In the genomic region with DNA sequence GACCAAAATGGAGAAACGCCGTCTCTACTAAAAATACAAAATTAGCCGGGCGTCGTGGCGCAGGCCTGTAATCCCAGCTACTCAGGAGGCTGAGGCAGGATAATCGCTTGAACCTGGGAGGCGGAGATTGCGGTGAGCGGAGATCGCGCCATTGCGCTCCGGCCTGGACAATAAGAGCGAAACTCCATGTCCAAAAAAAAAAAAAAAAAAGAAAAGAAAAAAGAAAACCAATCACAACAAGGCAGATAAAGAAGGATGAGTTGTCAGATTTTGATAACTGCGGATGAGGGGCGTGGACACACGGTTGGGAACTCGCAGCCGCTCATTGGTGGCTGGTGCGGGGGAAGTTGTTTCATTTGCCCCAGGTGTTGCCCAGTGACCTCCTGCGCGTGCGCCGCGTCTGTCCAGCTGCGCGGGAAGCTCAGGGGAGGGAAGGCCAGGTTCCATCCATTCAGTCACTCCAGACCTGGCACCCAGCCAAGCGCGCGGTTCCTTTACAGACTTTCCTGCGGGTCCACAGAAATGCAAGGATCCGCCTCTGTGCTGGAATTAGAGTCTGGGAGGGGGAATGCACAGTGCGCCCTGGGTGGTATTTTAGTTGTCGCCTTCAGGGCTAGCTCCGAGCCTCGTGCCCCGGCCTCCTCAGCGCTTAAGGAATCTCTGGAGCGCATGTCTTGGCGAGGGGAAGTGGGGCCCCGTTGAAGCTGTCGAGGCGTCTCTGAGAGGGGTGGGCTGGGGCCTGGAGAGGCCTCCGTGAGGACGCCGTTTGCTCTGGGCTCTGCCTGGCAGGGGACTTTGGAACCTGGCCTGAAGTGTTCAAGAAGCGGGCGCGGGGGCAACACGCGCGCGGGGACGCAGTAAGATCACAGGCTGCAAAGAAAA, we compare ENCODE assay signal across 1 cellular context.
A peak's percentile ranks its signal among the peaks of the same experiment; 100 is the strongest.
TF ChIP-seq lines count a peak whose summit lies in the region.

No MANE protein-coding gene starts in this region.

TF ChIP-seq in HepG2, 621 proteins besides CTCF, POLR2A, EP300 and RAD21 (continued from another document):
- TF ChIP-seq, protein P1, sequence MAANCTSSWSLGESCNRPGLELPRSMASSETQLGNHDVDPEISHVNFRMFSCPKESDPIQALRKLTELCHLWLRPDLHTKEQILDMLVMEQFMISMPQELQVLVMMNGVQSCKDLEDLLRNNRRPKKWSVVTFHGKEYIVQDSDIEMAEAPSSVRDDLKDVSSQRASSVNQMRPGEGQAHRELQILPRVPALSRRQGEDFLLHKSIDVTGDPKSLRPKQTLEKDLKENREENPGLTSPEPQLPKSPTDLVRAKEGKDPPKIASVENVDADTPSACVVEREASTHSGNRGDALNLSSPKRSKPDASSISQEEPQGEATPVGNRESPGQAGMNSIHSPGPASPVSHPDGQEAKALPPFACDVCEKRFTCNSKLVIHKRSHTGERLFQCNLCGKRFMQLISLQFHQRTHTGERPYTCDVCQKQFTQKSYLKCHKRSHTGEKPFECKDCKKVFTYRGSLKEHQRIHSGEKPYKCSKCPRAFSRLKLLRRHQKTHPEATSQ (CRISPR knock-in tag; IDR thresholded peaks at IDR 0.05; ENCODE audit: borderline replicate concordance) = 0 out of 2 replicates have a peak, but pooled peaks have one; percentile 69
- TF ChIP-seq, protein P2, sequence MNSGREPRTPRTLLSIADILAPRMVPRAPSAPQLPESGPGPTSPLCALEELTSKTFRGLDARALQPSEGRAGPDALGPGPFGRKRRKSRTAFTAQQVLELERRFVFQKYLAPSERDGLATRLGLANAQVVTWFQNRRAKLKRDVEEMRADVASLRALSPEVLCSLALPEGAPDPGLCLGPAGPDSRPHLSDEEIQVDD (CRISPR knock-in tag; IDR thresholded peaks at IDR 0.05; ENCODE audit: borderline replicate concordance) = no peak; the same call in 1 of the 2 replicates
- TF ChIP-seq, protein P3, sequence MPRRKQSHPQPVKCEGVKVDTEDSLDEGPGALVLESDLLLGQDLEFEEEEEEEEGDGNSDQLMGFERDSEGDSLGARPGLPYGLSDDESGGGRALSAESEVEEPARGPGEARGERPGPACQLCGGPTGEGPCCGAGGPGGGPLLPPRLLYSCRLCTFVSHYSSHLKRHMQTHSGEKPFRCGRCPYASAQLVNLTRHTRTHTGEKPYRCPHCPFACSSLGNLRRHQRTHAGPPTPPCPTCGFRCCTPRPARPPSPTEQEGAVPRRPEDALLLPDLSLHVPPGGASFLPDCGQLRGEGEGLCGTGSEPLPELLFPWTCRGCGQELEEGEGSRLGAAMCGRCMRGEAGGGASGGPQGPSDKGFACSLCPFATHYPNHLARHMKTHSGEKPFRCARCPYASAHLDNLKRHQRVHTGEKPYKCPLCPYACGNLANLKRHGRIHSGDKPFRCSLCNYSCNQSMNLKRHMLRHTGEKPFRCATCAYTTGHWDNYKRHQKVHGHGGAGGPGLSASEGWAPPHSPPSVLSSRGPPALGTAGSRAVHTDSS (CRISPR knock-in tag; conservative IDR thresholded peaks at IDR 0.05) = no peak
- TF ChIP-seq, protein P4, sequence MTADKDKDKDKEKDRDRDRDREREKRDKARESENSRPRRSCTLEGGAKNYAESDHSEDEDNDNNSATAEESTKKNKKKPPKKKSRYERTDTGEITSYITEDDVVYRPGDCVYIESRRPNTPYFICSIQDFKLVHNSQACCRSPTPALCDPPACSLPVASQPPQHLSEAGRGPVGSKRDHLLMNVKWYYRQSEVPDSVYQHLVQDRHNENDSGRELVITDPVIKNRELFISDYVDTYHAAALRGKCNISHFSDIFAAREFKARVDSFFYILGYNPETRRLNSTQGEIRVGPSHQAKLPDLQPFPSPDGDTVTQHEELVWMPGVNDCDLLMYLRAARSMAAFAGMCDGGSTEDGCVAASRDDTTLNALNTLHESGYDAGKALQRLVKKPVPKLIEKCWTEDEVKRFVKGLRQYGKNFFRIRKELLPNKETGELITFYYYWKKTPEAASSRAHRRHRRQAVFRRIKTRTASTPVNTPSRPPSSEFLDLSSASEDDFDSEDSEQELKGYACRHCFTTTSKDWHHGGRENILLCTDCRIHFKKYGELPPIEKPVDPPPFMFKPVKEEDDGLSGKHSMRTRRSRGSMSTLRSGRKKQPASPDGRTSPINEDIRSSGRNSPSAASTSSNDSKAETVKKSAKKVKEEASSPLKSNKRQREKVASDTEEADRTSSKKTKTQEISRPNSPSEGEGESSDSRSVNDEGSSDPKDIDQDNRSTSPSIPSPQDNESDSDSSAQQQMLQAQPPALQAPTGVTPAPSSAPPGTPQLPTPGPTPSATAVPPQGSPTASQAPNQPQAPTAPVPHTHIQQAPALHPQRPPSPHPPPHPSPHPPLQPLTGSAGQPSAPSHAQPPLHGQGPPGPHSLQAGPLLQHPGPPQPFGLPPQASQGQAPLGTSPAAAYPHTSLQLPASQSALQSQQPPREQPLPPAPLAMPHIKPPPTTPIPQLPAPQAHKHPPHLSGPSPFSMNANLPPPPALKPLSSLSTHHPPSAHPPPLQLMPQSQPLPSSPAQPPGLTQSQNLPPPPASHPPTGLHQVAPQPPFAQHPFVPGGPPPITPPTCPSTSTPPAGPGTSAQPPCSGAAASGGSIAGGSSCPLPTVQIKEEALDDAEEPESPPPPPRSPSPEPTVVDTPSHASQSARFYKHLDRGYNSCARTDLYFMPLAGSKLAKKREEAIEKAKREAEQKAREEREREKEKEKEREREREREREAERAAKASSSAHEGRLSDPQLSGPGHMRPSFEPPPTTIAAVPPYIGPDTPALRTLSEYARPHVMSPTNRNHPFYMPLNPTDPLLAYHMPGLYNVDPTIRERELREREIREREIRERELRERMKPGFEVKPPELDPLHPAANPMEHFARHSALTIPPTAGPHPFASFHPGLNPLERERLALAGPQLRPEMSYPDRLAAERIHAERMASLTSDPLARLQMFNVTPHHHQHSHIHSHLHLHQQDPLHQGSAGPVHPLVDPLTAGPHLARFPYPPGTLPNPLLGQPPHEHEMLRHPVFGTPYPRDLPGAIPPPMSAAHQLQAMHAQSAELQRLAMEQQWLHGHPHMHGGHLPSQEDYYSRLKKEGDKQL (CRISPR knock-in tag; IDR thresholded peaks at IDR 0.05; ENCODE audit: low read depth) = no peak
- TF ChIP-seq REL (CRISPR knock-in tag; conservative IDR thresholded peaks at IDR 0.05) (no peak), ZFP62 (CRISPR knock-in tag; IDR thresholded peaks at IDR 0.05) (no peak), ZNF343 (CRISPR knock-in tag; IDR thresholded peaks at IDR 0.05) (no peak), NONO (IDR thresholded peaks at IDR 0.05) (no peak), NONO (CRISPR knock-in tag; conservative IDR thresholded peaks at IDR 0.05) (no peak), CCAR2 (optimal IDR thresholded peaks at IDR 0.05; ENCODE audit: low read depth, low read length) (no peak), ZNF577 (CRISPR knock-in tag; IDR thresholded peaks at IDR 0.05; ENCODE audit: borderline replicate concordance, low read depth) (no peak), SNAI1 (CRISPR knock-in tag; IDR thresholded peaks at IDR 0.05; ENCODE audit: borderline replicate concordance) (peak; percentile 63; the same call in 1 of the 2 replicates), PPARG (CRISPR knock-in tag; conservative IDR thresholded peaks at IDR 0.05) (no peak), KAT8 (CRISPR knock-in tag; IDR thresholded peaks at IDR 0.05) (no peak), PCBP2 (optimal IDR thresholded peaks at IDR 0.05; ENCODE audit: low read depth, low read length, poor library complexity, severe bottlenecking) (no peak), ZMYM2 (CRISPR knock-in tag; IDR thresholded peaks at IDR 0.05) (peak; percentile 77; the same call in 1 of the 2 replicates), TMF1 (CRISPR knock-in tag; IDR thresholded peaks at IDR 0.05; ENCODE audit: low read depth) (peak; percentile 77)
- TF ChIP-seq, protein P5, sequence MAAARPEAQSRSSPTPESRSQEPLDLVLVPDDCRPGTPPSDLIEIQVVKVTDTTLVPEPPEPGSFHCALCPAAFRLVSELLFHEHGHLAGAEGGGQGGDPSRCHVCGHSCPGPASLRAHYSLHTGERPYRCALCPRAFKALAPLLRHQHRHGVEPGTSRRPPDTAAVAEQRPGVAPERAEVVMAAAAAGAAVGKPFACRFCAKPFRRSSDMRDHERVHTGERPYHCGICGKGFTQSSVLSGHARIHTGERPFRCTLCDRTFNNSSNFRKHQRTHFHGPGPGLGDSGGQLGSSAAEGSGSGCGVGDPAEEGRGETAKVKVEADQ (CRISPR knock-in tag; IDR thresholded peaks at IDR 0.05; ENCODE audit: borderline replicate concordance) = peak; percentile 18; the same call in 1 of the 2 replicates
- TF ChIP-seq, protein P6, sequence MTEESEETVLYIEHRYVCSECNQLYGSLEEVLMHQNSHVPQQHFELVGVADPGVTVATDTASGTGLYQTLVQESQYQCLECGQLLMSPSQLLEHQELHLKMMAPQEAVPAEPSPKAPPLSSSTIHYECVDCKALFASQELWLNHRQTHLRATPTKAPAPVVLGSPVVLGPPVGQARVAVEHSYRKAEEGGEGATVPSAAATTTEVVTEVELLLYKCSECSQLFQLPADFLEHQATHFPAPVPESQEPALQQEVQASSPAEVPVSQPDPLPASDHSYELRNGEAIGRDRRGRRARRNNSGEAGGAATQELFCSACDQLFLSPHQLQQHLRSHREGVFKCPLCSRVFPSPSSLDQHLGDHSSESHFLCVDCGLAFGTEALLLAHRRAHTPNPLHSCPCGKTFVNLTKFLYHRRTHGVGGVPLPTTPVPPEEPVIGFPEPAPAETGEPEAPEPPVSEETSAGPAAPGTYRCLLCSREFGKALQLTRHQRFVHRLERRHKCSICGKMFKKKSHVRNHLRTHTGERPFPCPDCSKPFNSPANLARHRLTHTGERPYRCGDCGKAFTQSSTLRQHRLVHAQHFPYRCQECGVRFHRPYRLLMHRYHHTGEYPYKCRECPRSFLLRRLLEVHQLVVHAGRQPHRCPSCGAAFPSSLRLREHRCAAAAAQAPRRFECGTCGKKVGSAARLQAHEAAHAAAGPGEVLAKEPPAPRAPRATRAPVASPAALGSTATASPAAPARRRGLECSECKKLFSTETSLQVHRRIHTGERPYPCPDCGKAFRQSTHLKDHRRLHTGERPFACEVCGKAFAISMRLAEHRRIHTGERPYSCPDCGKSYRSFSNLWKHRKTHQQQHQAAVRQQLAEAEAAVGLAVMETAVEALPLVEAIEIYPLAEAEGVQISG (CRISPR knock-in tag; IDR thresholded peaks at IDR 0.05) = peak; percentile 59
- TF ChIP-seq, protein P7, sequence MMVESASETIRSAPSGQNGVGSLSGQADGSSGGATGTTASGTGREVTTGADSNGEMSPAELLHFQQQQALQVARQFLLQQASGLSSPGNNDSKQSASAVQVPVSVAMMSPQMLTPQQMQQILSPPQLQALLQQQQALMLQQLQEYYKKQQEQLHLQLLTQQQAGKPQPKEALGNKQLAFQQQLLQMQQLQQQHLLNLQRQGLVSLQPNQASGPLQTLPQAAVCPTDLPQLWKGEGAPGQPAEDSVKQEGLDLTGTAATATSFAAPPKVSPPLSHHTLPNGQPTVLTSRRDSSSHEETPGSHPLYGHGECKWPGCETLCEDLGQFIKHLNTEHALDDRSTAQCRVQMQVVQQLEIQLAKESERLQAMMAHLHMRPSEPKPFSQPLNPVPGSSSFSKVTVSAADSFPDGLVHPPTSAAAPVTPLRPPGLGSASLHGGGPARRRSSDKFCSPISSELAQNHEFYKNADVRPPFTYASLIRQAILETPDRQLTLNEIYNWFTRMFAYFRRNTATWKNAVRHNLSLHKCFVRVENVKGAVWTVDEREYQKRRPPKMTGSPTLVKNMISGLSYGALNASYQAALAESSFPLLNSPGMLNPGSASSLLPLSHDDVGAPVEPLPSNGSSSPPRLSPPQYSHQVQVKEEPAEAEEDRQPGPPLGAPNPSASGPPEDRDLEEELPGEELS (CRISPR knock-in tag; IDR thresholded peaks at IDR 0.05) = peak; percentile 12; the same call in 1 of the 2 replicates
- TF ChIP-seq, protein P8, sequence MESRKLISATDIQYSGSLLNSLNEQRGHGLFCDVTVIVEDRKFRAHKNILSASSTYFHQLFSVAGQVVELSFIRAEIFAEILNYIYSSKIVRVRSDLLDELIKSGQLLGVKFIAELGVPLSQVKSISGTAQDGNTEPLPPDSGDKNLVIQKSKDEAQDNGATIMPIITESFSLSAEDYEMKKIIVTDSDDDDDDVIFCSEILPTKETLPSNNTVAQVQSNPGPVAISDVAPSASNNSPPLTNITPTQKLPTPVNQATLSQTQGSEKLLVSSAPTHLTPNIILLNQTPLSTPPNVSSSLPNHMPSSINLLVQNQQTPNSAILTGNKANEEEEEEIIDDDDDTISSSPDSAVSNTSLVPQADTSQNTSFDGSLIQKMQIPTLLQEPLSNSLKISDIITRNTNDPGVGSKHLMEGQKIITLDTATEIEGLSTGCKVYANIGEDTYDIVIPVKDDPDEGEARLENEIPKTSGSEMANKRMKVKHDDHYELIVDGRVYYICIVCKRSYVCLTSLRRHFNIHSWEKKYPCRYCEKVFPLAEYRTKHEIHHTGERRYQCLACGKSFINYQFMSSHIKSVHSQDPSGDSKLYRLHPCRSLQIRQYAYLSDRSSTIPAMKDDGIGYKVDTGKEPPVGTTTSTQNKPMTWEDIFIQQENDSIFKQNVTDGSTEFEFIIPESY (CRISPR knock-in tag; IDR thresholded peaks at IDR 0.05) = no peak
